33 cellular contexts compared by ENCODE assay signal in genomic region chr19:8030906-8031305, GRCh38. TPM values are rescaled to one million over a fixed set of nuclear protein-coding genes. Genes with fewer than 3 reads are reported as not detected.
"Had no signal": no experiment of that assay in that cellular context is flagged by ENCODE, and none has a peak within 500 bp of the region (broad histone marks: within the 10 kb centered on the region; RNA-seq: fewer than 3 reads in every experiment).

No MANE protein-coding gene starts in this region.

- H3K9me3 ChIP-seq: breast epithelium, left ventricle myocardium inferior, mucosa of descending colon, neutrophil, ovary, testis, uterus had no signal

- FAIRE-seq: endothelial cell of umbilical vein, frontal cortex, TTC549 had no signal

- H3K4me1 ChIP-seq: breast epithelium, left ventricle myocardium inferior, uterus had no signal

- ATAC-seq: mucosa of descending colon; sciatic nerve; stimulated activated naive CD8-positive, alpha-beta T cell treated with anti-CD3 and anti-CD28 coated beads, Interleukin-15, Interleukin-2, amounts not matched to agents 100 U/mL and 50 U/mL, for 24 hours had no signal

- H3K27ac ChIP-seq: breast epithelium, left ventricle myocardium inferior, neutrophil, ovary, skin epidermis, testis, uterus, VCaP had no signal

- H3K36me3 ChIP-seq: breast epithelium, left ventricle myocardium inferior, neutrophil, ovary, uterus had no signal

- H3K4me3 ChIP-seq: breast epithelium, left ventricle myocardium inferior, lung, mucosa of descending colon, ovary, skin epidermis, testis, uterus had no signal

- DNase-seq: activated CD4-positive, alpha-beta T cell treated with anti-CD3 and anti-CD28 coated beads for 48 hours; activated CD4-positive, alpha-beta T cell treated with anti-CD3 and anti-CD28 coated beads, Interleukin-2, amount 50 U/mL, for 48 hours; activated CD8-positive, alpha-beta memory T cell treated with anti-CD3 and anti-CD28 coated beads for 24 hours; activated effector memory CD4-positive, alpha-beta T cell treated with anti-CD3 and anti-CD28 coated beads, Interleukin-2, amount 50 U/mL, for 16 hours; activated naive CD4-positive, alpha-beta T cell treated with anti-CD3 and anti-CD28 coated beads, Interleukin-2, amount 10 ng/mL, durations not matched to agents 7 days and 5 days; activated naive CD8-positive, alpha-beta T cell treated with anti-CD3 and anti-CD28 coated beads, Interleukin-2, amount 10 ng/mL, durations not matched to agents 7 days and 5 days; amniotic stem cell; central memory CD4-positive, alpha-beta T cell; glutamatergic neuron; islet precursor cell; left ventricle myocardium inferior; mucosa of descending colon; ovary; stimulated activated CD4-positive, alpha-beta T cell treated with anti-CD3 and anti-CD28 coated beads, Interleukin-12 subunit alpha, Interleukin-12 subunit beta, amount 100 ng/mL, for 4 hours; stimulated activated CD4-positive, alpha-beta T cell treated with anti-CD3 and anti-CD28 coated beads, Interleukin-4, amount 100 ng/mL, for 1 hour; stimulated activated naive CD8-positive, alpha-beta T cell treated with anti-CD3 and anti-CD28 coated beads, Interleukin-15, Interleukin-2, amounts not matched to agents 100 U/mL and 50 U/mL, for 24 hours; T-helper 9 cell; testis; uterus had no signal

- H3K27me3 ChIP-seq: breast epithelium, ovary, testis, uterus had no signal

RNA-seq across cellular contexts. Expression of gene CCL25, which starts 21.7 kb away (rescaled TPM):
- total RNA-seq: activated T-helper 1 cell treated with anti-CD3 and anti-CD28 coated beads, Interleukin-12 subunit alpha, Interleukin-12 subunit beta, Interleukin-2, Interleukin-4 antibody, amounts not matched to agents 30 ng/mL and 10 ng/mL and 1 ng/mL, durations not matched to agents 14 hours and 24 hours and 36 hours; breast epithelium; endothelial cell of umbilical vein; left ventricle myocardium inferior; lung; mesenteric fat pad; mucosa of descending colon; myocyte; ovary; progenitor cell of endocrine pancreas; renal cortical epithelial cell; sciatic nerve; uterus had no signal
- polyA plus RNA-seq: endothelial cell of umbilical vein, lung, ovary had no signal
